ENCODE assay signal across 7 cellular contexts in genomic region chr18:8705941-8706544, GRCh38. TPM values are rescaled to one million over a fixed set of nuclear protein-coding genes. Genes with fewer than 3 reads are reported as not detected.
DNase-seq lines count a peak whose midpoint lies in the region; ATAC-seq, FAIRE-seq and TF ChIP-seq lines count a peak whose summit lies in the region.

No MANE protein-coding gene starts in this region.

- FAIRE-seq in GM12892 (lab: Jason Lieb, UNC) = no peak

- H3K27ac ChIP-seq in iPS DF 6.9 (ENCODE audit: low read length) = no peak overlapping the region

- H3K27me3 ChIP-seq in iPS DF 6.9 (ENCODE audit: control insufficient read depth, insufficient read depth, low read length) = no peaks in the 10 kb centered on the region

- no peaks in the 10 kb centered on the region for H3K36me3 ChIP-seq in iPS DF 6.9 (ENCODE audit: control insufficient read depth, insufficient read depth, low read length)

- no peak overlapping the region for H3K27ac Mint-ChIP-seq in activated naive CD8-positive, alpha-beta T cell treated with anti-CD3 and anti-CD28 coated beads for 36 hours

- no peak for TF ChIP-seq POLR2A in GM12892 (IDR thresholded peaks at IDR 0.05; ENCODE audit: low read depth, low read length)

- H3K27me3 Mint-ChIP-seq in activated naive CD8-positive, alpha-beta T cell treated with anti-CD3 and anti-CD28 coated beads for 36 hours = peaks cover 67% of the 10 kb centered on the region

- peak overlapping the region; percentile 37 for H3K4me3 Mint-ChIP-seq in activated naive CD8-positive, alpha-beta T cell treated with anti-CD3 and anti-CD28 coated beads for 36 hours

- WGBS in iPS DF 6.9 (ENCODE audit: insufficient coverage, insufficient read length) = no CpG with 5 or more reads among the region's 92 CpGs

- H3K9me3 ChIP-seq in iPS DF 6.9 (ENCODE audit: control insufficient read depth, insufficient read depth, low read length) = no peaks in the 10 kb centered on the region

- no peaks in the 10 kb centered on the region for H3K36me3 Mint-ChIP-seq in activated naive CD8-positive, alpha-beta T cell treated with anti-CD3 and anti-CD28 coated beads for 36 hours

- DNase-seq in GM12892 (ENCODE audit: insufficient read length) = peak; percentile 23
- DNase-seq in activated naive CD8-positive, alpha-beta T cell treated with anti-CD3 and anti-CD28 coated beads for 36 hours = peak; percentile 21
- no peak for DNase-seq in iPS DF 6.9 (ENCODE audit: low read depth, low spot score)
- DNase-seq in stimulated activated CD4-positive, alpha-beta T cell treated with anti-CD3 and anti-CD28 coated beads, Interleukin-2, amount 100 ng/mL, for 24 hours = peak; percentile 19 to 29
- no peak for DNase-seq in MV-4-11 (lab: John Stamatoyannopoulos, UW)
- DNase-seq in AML-193 (lab: John Stamatoyannopoulos, UW) = no peak

- H3K9me3 Mint-ChIP-seq in activated naive CD8-positive, alpha-beta T cell treated with anti-CD3 and anti-CD28 coated beads for 36 hours = no peaks in the 10 kb centered on the region

- ATAC-seq in HG03159 (IDR thresholded peaks at IDR 0.05; ENCODE audit: unreplicated experiment) = peak; percentile 8

- peaks cover 12% of the 10 kb centered on the region for H3K4me1 Mint-ChIP-seq in activated naive CD8-positive, alpha-beta T cell treated with anti-CD3 and anti-CD28 coated beads for 36 hours

- peak overlapping the region; percentile 81 for H3K4me3 ChIP-seq in iPS DF 6.9 (ENCODE audit: low read length)

- H3K4me1 ChIP-seq in iPS DF 6.9 (ENCODE audit: control insufficient read depth, insufficient read depth, low read length) = peaks cover 7% of the 10 kb centered on the region

RNA-seq across cellular contexts. Expression of gene MTCL1, which starts 0.7 kb away (rescaled TPM):
- not detected for polyA plus RNA-seq in GM12892 (2012; ENCODE audit: missing spikeins)
- total RNA-seq in activated naive CD8-positive, alpha-beta T cell treated with anti-CD3 and anti-CD28 coated beads for 36 hours = under 1 TPM; 0.14 to 0.43 TPM

Comparison
In these comparisons a context has a peak if more than half of its experiments do, and no peak if none do; other contexts are left out.
1. DNase-seq: peak in GM12892 (single experiment), activated naive CD8-positive, alpha-beta T cell treated with anti-CD3 and anti-CD28 coated beads for 36 hours (single experiment) and stimulated activated CD4-positive, alpha-beta T cell treated with anti-CD3 and anti-CD28 coated beads, Interleukin-2, amount 100 ng/mL, for 24 hours (2 of 2); none in iPS DF 6.9 (single experiment), MV-4-11 (single experiment) and AML-193 (0 of 2).